ENCODE assay signal across 18 cellular contexts in the genomic region with DNA sequence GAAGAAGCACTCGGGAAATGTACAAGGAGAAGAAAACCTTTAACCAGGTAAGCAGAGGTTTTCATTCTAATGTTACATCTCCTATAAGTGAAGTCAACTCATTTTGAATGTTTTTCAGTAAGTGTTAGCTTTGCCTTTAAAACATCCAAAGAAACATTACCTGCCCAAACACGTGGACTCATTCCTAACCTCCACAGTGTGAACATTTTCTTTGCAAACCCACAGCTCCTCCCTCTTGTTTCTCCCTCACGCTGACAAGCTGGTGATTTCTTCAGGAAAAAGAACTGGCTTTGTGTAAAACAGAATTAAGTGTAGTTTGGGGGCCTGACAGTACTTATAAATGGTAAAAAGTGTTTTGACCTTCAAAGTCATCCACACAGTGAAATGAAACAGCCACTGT.
"Had no signal": no experiment of that assay in that cellular context is flagged by ENCODE, and none has a peak within 500 bp of the region (broad histone marks: within the 10 kb centered on the region; RNA-seq: fewer than 3 reads in every experiment).

No MANE protein-coding gene starts in this region.

- FAIRE-seq: frontal cortex had no signal

- H3K4me3 ChIP-seq: coronary artery, heart left ventricle, lung, mucosa of descending colon, psoas muscle, right lobe of liver, upper lobe of right lung had no signal

- H3K27me3 ChIP-seq: heart left ventricle, right lobe of liver, upper lobe of right lung had no signal

- DNase-seq: activated CD4-positive, alpha-beta memory T cell treated with anti-CD3 and anti-CD28 coated beads for 36 hours; activated CD4-positive, alpha-beta T cell treated with anti-CD3 and anti-CD28 coated beads for 36 hours; activated effector memory CD4-positive, alpha-beta T cell treated with anti-CD3 and anti-CD28 coated beads, Interleukin-2, amount 50 U/mL, for 16 hours; activated T-cell treated with anti-CD3 and anti-CD28 coated beads, Interleukin-2, amount 50 U/mL, for 24 hours; effector CD8-positive, alpha-beta T cell; heart left ventricle; mucosa of descending colon; naive thymus-derived CD8-positive, alpha-beta T cell; nucleus accumbens; psoas muscle; right lobe of liver; T-helper 1 cell; upper lobe of right lung; WERI-Rb-1 had no signal

- H3K27ac ChIP-seq: coronary artery, epithelial cell of prostate, heart left ventricle, psoas muscle, right lobe of liver, upper lobe of right lung, WERI-Rb-1 had no signal

- H3K4me1 ChIP-seq: psoas muscle, right lobe of liver, upper lobe of right lung had no signal

- H3K36me3 ChIP-seq: heart left ventricle, right lobe of liver, upper lobe of right lung had no signal

- H3K9me3 ChIP-seq: heart left ventricle, mucosa of descending colon, psoas muscle, right lobe of liver, upper lobe of right lung had no signal
